In the genomic region with DNA sequence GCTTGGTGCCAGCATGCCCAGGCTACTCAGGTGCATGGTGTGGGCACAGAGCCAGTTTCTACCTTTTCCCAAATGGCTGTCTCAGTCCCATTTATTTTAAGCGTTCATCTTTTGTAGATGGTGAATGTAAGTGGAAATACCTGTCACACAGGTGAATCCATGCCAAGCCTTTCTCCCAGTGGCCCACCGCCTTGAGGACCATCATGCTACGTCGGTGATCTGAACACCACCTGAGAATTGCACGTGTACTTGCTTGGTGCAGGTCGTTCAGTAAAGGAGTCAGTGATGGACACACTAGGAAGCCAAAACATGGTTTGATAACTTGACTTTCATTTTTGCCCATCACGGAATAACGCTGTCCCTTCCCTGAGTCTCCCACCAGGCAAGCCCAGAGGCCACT, we compare ENCODE assay signal across 27 cellular contexts.
"Had no signal": no experiment of that assay in that cellular context is flagged by ENCODE, and none has a peak within 500 bp of the region (broad histone marks: within the 10 kb centered on the region; RNA-seq: fewer than 3 reads in every experiment).

No MANE protein-coding gene starts in this region.

- H3K27me3 ChIP-seq: brain microvascular endothelial cell, cardiac muscle cell had no signal

- H3K9ac ChIP-seq: KMS-11 had no signal

- H3K27ac ChIP-seq: brain microvascular endothelial cell, cardiac muscle cell, KMS-11, SK-N-MC, WERI-Rb-1 had no signal

- H3K4me2 ChIP-seq: KMS-11 had no signal

- ATAC-seq: activated CD4-positive, alpha-beta T cell treated with anti-CD3 and anti-CD28 coated beads for 36 hours; activated T-cell treated with anti-CD3 and anti-CD28 coated beads, Interleukin-2, amount 50 U/mL, for 72 hours; Panc1; Right ventricle myocardium inferior had no signal

- H3K36me3 ChIP-seq: brain microvascular endothelial cell, cardiac muscle cell, WERI-Rb-1 had no signal

- DNase-seq: activated CD4-positive, alpha-beta memory T cell treated with anti-CD3 and anti-CD28 coated beads, Interleukin-2, amount 10 ng/mL, durations not matched to agents 7 days and 5 days; activated CD4-positive, alpha-beta T cell treated with anti-CD3 and anti-CD28 coated beads for 36 hours; activated CD4-positive, alpha-beta T cell treated with anti-CD3 and anti-CD28 coated beads, Interleukin-2, amount 50 U/mL, for 1 hour; activated CD8-positive, alpha-beta memory T cell treated with anti-CD3 and anti-CD28 coated beads, Interleukin-2, amount 50 U/mL, for 4 hours; activated gamma-delta T cell treated with Interleukin-2 at 50 U/mL for 16 hours; activated naive CD4-positive, alpha-beta T cell treated with anti-CD3 and anti-CD28 coated beads, Interleukin-2, amount 10 ng/mL, durations not matched to agents 7 days and 5 days; activated naive CD8-positive, alpha-beta T cell treated with anti-CD3 and anti-CD28 coated beads for 36 hours; activated T-cell treated with anti-CD3 and anti-CD28 coated beads, Interleukin-2, amount 50 U/mL, for 72 hours; brain microvascular endothelial cell; MV-4-11; NCI-H1092 treated with DMSO at 0.1 percent for 48 hours; NCI-H1436 treated with DMSO at 0.1 percent for 48 hours; NCI-H187; NCI-H2081; NCI-H446 treated with DMSO at 0.1 percent for 48 hours; NCI-H524 treated with DMSO at 0.1 percent for 48 hours; NCI-H774; NK-92 treated with Interleukin-12 subunit alpha and Interleukin-12 subunit beta, amount 100 ng/mL, for 24 hours; OCI-M1; RPMI8226; T-helper 1 cell; WERI-Rb-1 had no signal

- H3K4me3 ChIP-seq: cardiac muscle cell, SK-N-MC had no signal
